In genomic region chr7:24510781-24511180, GRCh38 we compare ENCODE assay signal across 25 cellular contexts.
"Had no signal": no experiment of that assay in that cellular context is flagged by ENCODE, and none has a peak within 500 bp of the region (broad histone marks: within the 10 kb centered on the region; RNA-seq: fewer than 3 reads in every experiment).

No MANE protein-coding gene starts in this region.

- ATAC-seq: activated naive CD8-positive, alpha-beta T cell treated with anti-CD3 and anti-CD28 coated beads, Interleukin-2, amount 50 U/mL, for 24 hours; heart right ventricle; left cardiac atrium; left ventricle myocardium superior; T-helper 17 cell; WTC11 had no signal

- H3K4me3 ChIP-seq: breast epithelium, esophagus squamous epithelium, heart right ventricle, ovary, smooth muscle cell, tibial nerve had no signal

- DNase-seq: activated CD4-positive, alpha-beta memory T cell treated with anti-CD3 and anti-CD28 coated beads, Interleukin-2, amount 10 ng/mL, durations not matched to agents 7 days and 5 days; activated CD4-positive, alpha-beta T cell treated with anti-CD3 and anti-CD28 coated beads for 1 hour; activated CD4-positive, alpha-beta T cell treated with anti-CD3 and anti-CD28 coated beads, Interleukin-2, amount 10 ng/mL, durations not matched to agents 7 days and 5 days; activated CD8-positive, alpha-beta memory T cell treated with anti-CD3 and anti-CD28 coated beads, Interleukin-2, amount 50 U/mL, for 48 hours; activated gamma-delta T cell treated with Interleukin-2 at 50 U/mL for 16 hours; activated naive CD8-positive, alpha-beta T cell treated with anti-CD3 and anti-CD28 coated beads, Interleukin-2, amount 50 U/mL, for 24 hours; activated T-cell treated with anti-CD3 and anti-CD28 coated beads, Interleukin-2, amount 50 U/mL, for 24 hours; amygdala; endodermal cell; esophagus squamous epithelium; foreskin melanocyte; heart right ventricle; left cardiac atrium; left ventricle myocardium superior; ovary; stimulated activated CD4-positive, alpha-beta T cell treated with anti-CD3 and anti-CD28 coated beads, Interleukin-1b, Interleukin-23, amount 100 ng/mL, for 48 hours; stimulated activated CD4-positive, alpha-beta T cell treated with anti-CD3 and anti-CD28 coated beads, Interleukin-4, amount 100 ng/mL, for 4 hours; stimulated activated naive CD4-positive, alpha-beta T cell; T-helper 17 cell; T1000 had no signal

- H3K36me3 ChIP-seq: breast epithelium, esophagus squamous epithelium, heart right ventricle, neutrophil, ovary, tibial nerve had no signal

- H3K27me3 ChIP-seq: breast epithelium, esophagus squamous epithelium, heart right ventricle, neutrophil, ovary, tibial nerve had no signal
